12 cellular contexts compared by ENCODE assay signal in genomic region chr2:170821631-170822291, GRCh38. TPM values are rescaled to one million over a fixed set of nuclear protein-coding genes. Genes with fewer than 3 reads are reported as not detected.
A peak's percentile ranks its signal among the peaks of the same experiment; 100 is the strongest.
DNase-seq lines count a peak whose midpoint lies in the region; ATAC-seq, FAIRE-seq and TF ChIP-seq lines count a peak whose summit lies in the region.
"Had no signal": no experiment of that assay in that cellular context is flagged by ENCODE, and none has a peak within 500 bp of the region (broad histone marks: within the 10 kb centered on the region; RNA-seq: fewer than 3 reads in every experiment).

No MANE protein-coding gene starts in this region.

- peak overlapping the region in 3 of 7 donors; percentile 8 to 42 (median 24) for H3K27ac Mint-ChIP-seq in CD4-positive, alpha-beta memory T cell
- H3K27ac Mint-ChIP-seq in IgD-negative memory B cell = peak overlapping the region; percentile 65 to 93 (median 90)

- no peak overlapping the region for H4K91ac ChIP-seq in H1 (replicated peaks; ENCODE audit: insufficient read length, low read length)

- peak overlapping the region; percentile 76 to 99 for H3K4me2 ChIP-seq in H1 (ENCODE audit: insufficient read depth in 1 of 2, low read depth in 2 of 2, low read length in 2 of 2)
- no peak overlapping the region for H3K4me2 ChIP-seq in osteoblast (ENCODE audit: insufficient read depth, low read length)

- H2BK5ac ChIP-seq in H1 (ENCODE audit: low read depth, low read length) = no peak overlapping the region

- TF ChIP-seq RAD21 in H1 (IDR thresholded peaks at IDR 0.05 in 1 of 2, conservative IDR thresholded peaks at IDR 0.05 in 1 of 2; ENCODE audit: low read depth in 2 of 2, low read length in 2 of 2) = no peak

- H3K79me2 ChIP-seq in H1 (ENCODE audit: control insufficient read depth in 1 of 2, insufficient read depth in 2 of 2, low read length in 2 of 2) (no peaks in the 10 kb centered on the region), osteoblast (ENCODE audit: insufficient read depth, low read length) (no peaks in the 10 kb centered on the region)

- H3K4me3 Mint-ChIP-seq in CD4-positive, alpha-beta memory T cell = peak overlapping the region; percentile 83 to 95 (median 88)
- peak overlapping the region; percentile 80 to 92 (median 88) for H3K4me3 Mint-ChIP-seq in IgD-negative memory B cell

- no peak for TF ChIP-seq POLR2A in H1 (IDR thresholded peaks at IDR 0.05; ENCODE audit: control extremely low read depth in 1 of 2, low read depth in 2 of 2, low read length in 2 of 2)

- no peak for DNase-seq in CD4-positive, alpha-beta memory T cell
- peak in 1 of 2 experiments; percentile 50 for DNase-seq in H1 (ENCODE audit: low read depth in 1 of 2, low spot score in 2 of 2)
- peak; percentile 85 for DNase-seq in osteoblast (ENCODE audit: insufficient read length, low spot score, missing footprints)
- no peak for DNase-seq in occipital lobe (lab: John Stamatoyannopoulos, UW)
- DNase-seq in GF-D8 (lab: John Stamatoyannopoulos, UW) = no peak
- DNase-seq: kidney glomerular epithelial cell, WERI-Rb-1 had no signal

- peaks cover 0 to 5% of the 10 kb centered on the region in 2 donors for H3K36me3 Mint-ChIP-seq in CD4-positive, alpha-beta memory T cell
- H3K36me3 Mint-ChIP-seq in IgD-negative memory B cell = no peaks in the 10 kb centered on the region

- H3K4me1 Mint-ChIP-seq in CD4-positive, alpha-beta memory T cell = peaks cover 34 to 69% (median 48%) of the 10 kb centered on the region in 4 donors
- H3K4me1 Mint-ChIP-seq in IgD-negative memory B cell = peaks cover 11 to 26% (median 26%) of the 10 kb centered on the region in 3 donors

- H2BK15ac ChIP-seq in H1 (ENCODE audit: low read length) = no peak overlapping the region

- H2BK20ac ChIP-seq in H1 (ENCODE audit: low read length) = no peak overlapping the region

- no peak overlapping the region for H4K5ac ChIP-seq in H1 (ENCODE audit: insufficient read length, low read depth, low read length)

- peaks cover 57% of the 10 kb centered on the region for H3K4me1 ChIP-seq in CD4-positive, alpha-beta memory T cell (ENCODE audit: insufficient read depth, low read length)
- H3K4me1 ChIP-seq in H1 (replicated peaks in 1 of 4; ENCODE audit: control insufficient read depth in 3 of 4, insufficient read depth in 4 of 4, low read length in 3 of 4) = peaks cover 8 to 55% (median 33%) of the 10 kb centered on the region in 4 experiments
- H3K4me1 ChIP-seq in osteoblast (ENCODE audit: insufficient read depth, low read length) = no peaks in the 10 kb centered on the region

- POLR2A ChIA-PET in CD4-positive, alpha-beta memory T cell (lab: Charles Lee; ENCODE audit: partially characterized antibody) = no interaction called here
- POLR2A ChIA-PET in H1 (lab: Charles Lee; ENCODE audit: partially characterized antibody) = interaction anchor here (0.6 kb wide), 1 partner anchor 9 kb away, joined by 3 read pairs; no protein-coding TSS in a partner anchor

- H2BK120ac ChIP-seq in H1 (replicated peaks; ENCODE audit: low read depth, low read length) = no peak overlapping the region

- no peak overlapping the region for H2BK12ac ChIP-seq in H1 (ENCODE audit: low read depth, low read length)

- H3K27ac ChIP-seq in CD4-positive, alpha-beta memory T cell (ENCODE audit: low read depth, low read length) = no peak overlapping the region
- no peak overlapping the region for H3K27ac ChIP-seq in H1 (ENCODE audit: low read depth, low read length)
- H3K27ac ChIP-seq in osteoblast (ENCODE audit: low read depth, low read length) = no peak overlapping the region
- H3K27ac ChIP-seq: WERI-Rb-1 had no signal

- no peak overlapping the region for H3K9ac ChIP-seq in H1 (replicated peaks in 1 of 4; ENCODE audit: extremely low read depth in 1 of 4, low read depth in 3 of 4, low read length in 3 of 4)

- no peaks in the 10 kb centered on the region for H3K9me3 ChIP-seq in CD4-positive, alpha-beta memory T cell (ENCODE audit: control insufficient read depth in 1 of 2, low read length in 2 of 2)
- H3K9me3 ChIP-seq in H1 (ENCODE audit: insufficient read depth in 2 of 2, low read depth in 1 of 2, low read length in 1 of 2) (no peaks in the 10 kb centered on the region), osteoblast (ENCODE audit: low read depth, low read length) (no peaks in the 10 kb centered on the region)

- no peaks in the 10 kb centered on the region for H3K36me3 ChIP-seq in CD4-positive, alpha-beta memory T cell (ENCODE audit: insufficient read depth, low read length)
- H3K36me3 ChIP-seq in H1 (ENCODE audit: control insufficient read depth in 2 of 4, insufficient read depth in 4 of 4, low read length in 3 of 4) (no peaks in the 10 kb centered on the region; a peak in 1 of 8 replicates), osteoblast (ENCODE audit: insufficient read depth, low read length) (no peaks in the 10 kb centered on the region)
- H3K36me3 ChIP-seq: WERI-Rb-1 had no signal

- H3K27me3 Mint-ChIP-seq in CD4-positive, alpha-beta memory T cell = peaks cover 57 to 76% of the 10 kb centered on the region in 2 donors
- peaks cover 64% of the 10 kb centered on the region for H3K27me3 Mint-ChIP-seq in IgD-negative memory B cell

- TF ChIP-seq EP300 in H1 (IDR thresholded peaks at IDR 0.05; ENCODE audit: borderline replicate concordance in 1 of 2, low read depth in 2 of 2, low read length in 2 of 2) = no peak

- H3K14ac ChIP-seq in H1 (ENCODE audit: insufficient read length) = no peak overlapping the region

- no peak for ATAC-seq in GM18858 (IDR thresholded peaks at IDR 0.05; ENCODE audit: unreplicated experiment)
- ATAC-seq: sciatic nerve had no signal

- peaks cover 0 to 3% of the 10 kb centered on the region in 2 experiments for H4K20me1 ChIP-seq in H1 (replicated peaks in 1 of 2; ENCODE audit: control insufficient read depth in 1 of 2, insufficient read depth in 2 of 2, low read length in 2 of 2)
- H4K20me1 ChIP-seq in osteoblast (ENCODE audit: insufficient read depth, low read length) = no peaks in the 10 kb centered on the region

- intact Hi-C loops in CD4-positive, alpha-beta memory T cell (cut with micrococcal nuclease) = loop anchor here (2.0 to 10.0 kb wide), 2 partner anchors 51 to 1263 kb away; partner anchors contain the start of gene DLX1

- H2AFZ ChIP-seq in H1 (ENCODE audit: low read length) = no peak overlapping the region
- H2AFZ ChIP-seq in osteoblast (ENCODE audit: low read length) = no peak overlapping the region

- peak overlapping the region; percentile 51 to 87 for H3K4me3 ChIP-seq in CD4-positive, alpha-beta memory T cell (ENCODE audit: low read length in 2 of 2)
- peak overlapping the region; percentile 5 to 64 (median 59); a peak in 7 of 8 replicates for H3K4me3 ChIP-seq in H1 (ENCODE audit: extremely low read depth in 1 of 4, insufficient read depth in 2 of 4, low read depth in 3 of 4, low read length in 4 of 4)
- no peak overlapping the region for H3K4me3 ChIP-seq in osteoblast (ENCODE audit: insufficient read depth, low read length)

- peaks cover 0 to 14% (median 1%) of the 10 kb centered on the region in 8 donors for H3K9me3 Mint-ChIP-seq in CD4-positive, alpha-beta memory T cell
- H3K9me3 Mint-ChIP-seq in IgD-negative memory B cell = peaks cover 0 to 15% (median 3%) of the 10 kb centered on the region in 3 donors

- no peak overlapping the region for H3K4ac ChIP-seq in H1 (replicated peaks; ENCODE audit: insufficient read length, low read depth, low read length)

- CTCF ChIA-PET in CD4-positive, alpha-beta memory T cell (lab: Charles Lee; ENCODE audit: partially characterized antibody) = interaction anchor here (1.4 to 2.0 kb wide), 4 partner anchors 9 to 411 kb away, joined by 3 to 17 read pairs (median 5); partner anchors contain the start of gene GORASP2
- CTCF ChIA-PET in H1 (lab: Charles Lee; ENCODE audit: partially characterized antibody) = interaction anchor here (0.7 to 2.4 kb wide), 11 partner anchors 8 to 497 kb away, joined by 3 to 6 read pairs (median 3); no protein-coding TSS in a partner anchor

- H3K23me2 ChIP-seq in H1 (ENCODE audit: low read depth, low read length) = peaks cover 28% of the 10 kb centered on the region

- no peak for TF ChIP-seq CTCF in H1 (IDR thresholded peaks at IDR 0.05; ENCODE audit: control extremely low read depth in 1 of 3, insufficient read depth in 1 of 3, low read depth in 1 of 3, low read length in 3 of 3)
- no peak for TF ChIP-seq CTCF in osteoblast (IDR thresholded peaks at IDR 0.05; ENCODE audit: extremely low read depth, low read depth, low read length)

- H3K23ac ChIP-seq in H1 (ENCODE audit: insufficient read length) = no peak overlapping the region

- 2% methylated on average over 39 of the region's 39 CpGs; no CpG with 5 or more reads in 1 of the 2 experiments for WGBS in H1 (ENCODE audit: extremely low coverage in 1 of 2, insufficient coverage in 1 of 2, insufficient read length in 1 of 2, insufficient replicate concordance in 2 of 2, low coverage in 1 of 2, low lambda C conversion rate in 2 of 2, missing lambda C conversion rate in 1 of 2), 2 experiments

- no peaks in the 10 kb centered on the region for H3K79me1 ChIP-seq in H1 (ENCODE audit: low read depth, low read length)

- no peak for FAIRE-seq in H1 (lab: Jason Lieb, UNC)
- FAIRE-seq: HTR-8/SVneo, RCC 7860 had no signal

- H3K18ac ChIP-seq in H1 (ENCODE audit: extremely low read depth, low read length) = no peak overlapping the region; the same call in 1 of the 2 replicates

- H4K8ac ChIP-seq in H1 (ENCODE audit: extremely low read depth, insufficient read depth, low read length) = no peak overlapping the region

- H3K56ac ChIP-seq in H1 (replicated peaks; ENCODE audit: insufficient read length, low read depth, low read length) = no peak overlapping the region

- no peak overlapping the region for H2AK5ac ChIP-seq in H1 (ENCODE audit: low read depth, low read length)

- H3K27me3 ChIP-seq in CD4-positive, alpha-beta memory T cell (ENCODE audit: insufficient read depth, low read length) = peaks cover 55% of the 10 kb centered on the region
- peaks cover 68 to 95% (median 90%) of the 10 kb centered on the region in 4 experiments for H3K27me3 ChIP-seq in H1 (replicated peaks in 1 of 4; ENCODE audit: control insufficient read depth in 3 of 4, extremely low read depth in 1 of 4, insufficient read depth in 3 of 4, low read length in 3 of 4)
- H3K27me3 ChIP-seq in osteoblast (ENCODE audit: insufficient read depth, low read length) = peaks cover 92% of the 10 kb centered on the region

RNA-seq across cellular contexts. Expression of gene GAD1, which starts 5.1 kb away (rescaled TPM):
- not detected for total RNA-seq in CD4-positive, alpha-beta memory T cell
- polyA plus RNA-seq in CD4-positive, alpha-beta memory T cell = not detected
- polyA plus RNA-seq in IgD-negative memory B cell (not detected), H1 (2011; rRNA removed) (1.0 and 1.1 TPM in 2 replicates)
- 0.34 and 0.65 TPM in 2 replicates for total RNA-seq in H1 (2021; fragmentation: NEBNext Ultra II Directional; extraction: Animal tissue kit (Norgen Biotek cat#: 25700))
- 0.87 TPM for polyA plus RNA-seq in H1 (2011; cell fraction: cytosol; rRNA removed)
- polyA plus RNA-seq in H1 (2011; cell fraction: nucleus; rRNA removed) = 2.7 TPM
- 1.0 to 1.8 TPM (median 1.4 TPM) in 4 replicates for polyA plus RNA-seq in H1 (2012, experiment 1 of 2)
- 1.4 TPM for polyA plus RNA-seq in H1 (2012, experiment 2 of 2)
- polyA plus RNA-seq in H1 (2013, experiment 1 of 2) = 0.22 TPM
- 0.18 TPM for polyA plus RNA-seq in H1 (2013, experiment 2 of 2)
- 0.38 and 1.2 TPM in 2 replicates for polyA minus RNA-seq in H1 (2011; rRNA and poly(A)+ RNA removed)
- polyA minus RNA-seq in H1 (2011; cell fraction: cytosol; rRNA and poly(A)+ RNA removed) = not detected
- polyA minus RNA-seq in H1 (2011; cell fraction: nucleus; rRNA and poly(A)+ RNA removed) = 1.9 TPM
- total RNA-seq in osteoblast (0.36 and 0.59 TPM in 2 replicates), occipital lobe (58.2 TPM)

RNA-seq across cellular contexts. Expression of gene ERICH2, which starts 51.6 kb away (rescaled TPM):
- not detected for total RNA-seq in CD4-positive, alpha-beta memory T cell
- polyA plus RNA-seq in CD4-positive, alpha-beta memory T cell = under 1 TPM in 1 of 2 donors, not detected in 1; 0.58 TPM
- polyA plus RNA-seq in IgD-negative memory B cell (not detected), H1 (2011; rRNA removed) (0.20 TPM in 1 of 2 replicates, not detected in the other)
- 2.0 and 2.1 TPM in 2 replicates for total RNA-seq in H1 (2021; fragmentation: NEBNext Ultra II Directional; extraction: Animal tissue kit (Norgen Biotek cat#: 25700))
- polyA plus RNA-seq in H1 (2011; cell fraction: cytosol; rRNA removed) = not detected
- not detected for polyA plus RNA-seq in H1 (2011; cell fraction: nucleus; rRNA removed)
- 0.66 to 2.6 TPM (median 1.9 TPM) in 4 replicates for polyA plus RNA-seq in H1 (2012, experiment 1 of 2)
- polyA plus RNA-seq in H1 (2012, experiment 2 of 2) = 0.96 TPM
- polyA plus RNA-seq in H1 (2013, experiment 1 of 2) = 1.5 TPM
- 1.4 TPM for polyA plus RNA-seq in H1 (2013, experiment 2 of 2)
- not detected in 2 replicates for polyA minus RNA-seq in H1 (2011; rRNA and poly(A)+ RNA removed)
- polyA minus RNA-seq in H1 (2011; cell fraction: cytosol; rRNA and poly(A)+ RNA removed) = not detected
- polyA minus RNA-seq in H1 (2011; cell fraction: nucleus; rRNA and poly(A)+ RNA removed) = not detected
- total RNA-seq in osteoblast (0.59 TPM in 1 of 2 replicates, not detected in the other), occipital lobe (not detected)

Comparison
In these comparisons a context has a peak if more than half of its experiments do, and no peak if none do; other contexts are left out.
1. RNA of gene GAD1, which starts 5.1 kb away (total RNA-seq): 58.2 TPM in occipital lobe (single experiment); 0.34 to 0.65 TPM in H1, 0.36 to 0.59 TPM in osteoblast and not detected in CD4-positive, alpha-beta memory T cell; every median in the first group is over 10 times any median in the second.